ENCODE assay signal across 23 cellular contexts in the genomic region with DNA sequence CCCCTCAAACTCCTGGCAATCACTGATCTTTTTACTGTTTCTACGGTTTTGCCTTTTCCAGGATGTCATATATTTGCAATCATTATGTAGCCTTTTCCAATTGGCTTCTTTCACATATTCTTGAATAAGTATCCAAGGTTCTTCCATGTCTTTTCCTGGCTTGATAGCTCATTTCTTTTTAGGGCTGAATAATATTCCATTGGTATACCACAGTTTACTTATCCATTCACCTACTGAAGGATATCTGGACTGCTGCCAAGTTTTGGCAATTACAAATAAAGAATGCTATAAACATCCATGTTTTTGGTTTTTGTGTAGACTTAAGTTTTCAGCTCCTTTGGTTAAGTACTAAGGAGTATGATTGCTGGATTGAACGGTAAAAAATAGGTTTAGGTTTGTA.
"Had no signal": no experiment of that assay in that cellular context is flagged by ENCODE, and none has a peak within 500 bp of the region (broad histone marks: within the 10 kb centered on the region; RNA-seq: fewer than 3 reads in every experiment).

No MANE protein-coding gene starts in this region.

- H3K9me3 Mint-ChIP-seq: activated naive CD4-positive, alpha-beta T cell treated with anti-CD3 and anti-CD28 coated beads, Interleukin-2, amount 50 U/mL, for 24 hours; dendritic cell treated with granulocyte-macrophage colony-stimulating factor and Interleukin-4, amounts not matched to agents 40 ng/mL and 50 ng/mL, for 4 days; naive thymus-derived CD4-positive, alpha-beta T cell; type B pancreatic cell had no signal

- H3K36me3 ChIP-seq: lower lobe of right lung, vagina had no signal

- H3K27ac ChIP-seq: body of pancreas, heart right ventricle, lower lobe of right lung, thoracic aorta, vagina, WERI-Rb-1 had no signal

- H3K9me3 ChIP-seq: body of pancreas, heart right ventricle, lower lobe of right lung, thoracic aorta, vagina had no signal

- H3K4me3 ChIP-seq: body of pancreas, heart right ventricle, lower lobe of right lung, thoracic aorta, vagina had no signal

- H3K27me3 Mint-ChIP-seq: activated naive CD4-positive, alpha-beta T cell treated with anti-CD3 and anti-CD28 coated beads, Interleukin-2, amount 50 U/mL, for 24 hours; dendritic cell treated with granulocyte-macrophage colony-stimulating factor and Interleukin-4, amounts not matched to agents 40 ng/mL and 50 ng/mL, for 4 days; naive thymus-derived CD4-positive, alpha-beta T cell; type B pancreatic cell had no signal

- H3K4me1 ChIP-seq: lower lobe of right lung had no signal

- H3K27ac Mint-ChIP-seq: activated naive CD4-positive, alpha-beta T cell treated with anti-CD3 and anti-CD28 coated beads, Interleukin-2, amount 50 U/mL, for 24 hours; dendritic cell treated with granulocyte-macrophage colony-stimulating factor and Interleukin-4, amounts not matched to agents 40 ng/mL and 50 ng/mL, for 4 days; type B pancreatic cell had no signal

- FAIRE-seq: kidney, TTC549 had no signal

- H3K4me3 Mint-ChIP-seq: activated naive CD4-positive, alpha-beta T cell treated with anti-CD3 and anti-CD28 coated beads, Interleukin-2, amount 50 U/mL, for 24 hours; dendritic cell treated with granulocyte-macrophage colony-stimulating factor and Interleukin-4, amounts not matched to agents 40 ng/mL and 50 ng/mL, for 4 days; naive thymus-derived CD4-positive, alpha-beta T cell; type B pancreatic cell had no signal

- ATAC-seq: body of pancreas; heart right ventricle; left lobe of liver; lower lobe of right lung; naive thymus-derived CD4-positive, alpha-beta T cell had no signal

- H3K27me3 ChIP-seq: body of pancreas, heart right ventricle, vagina had no signal

- DNase-seq: activated CD4-positive, alpha-beta T cell treated with anti-CD3 and anti-CD28 coated beads for 1 hour; activated CD4-positive, alpha-beta T cell treated with anti-CD3 and anti-CD28 coated beads, Interleukin-2, amount 50 U/mL, for 1 hour; activated gamma-delta T cell treated with Interleukin-2 at 50 U/mL for 16 hours; activated T-cell treated with anti-CD3 and anti-CD28 coated beads, Interleukin-2, amount 50 U/mL, for 1 hour; anterior cingulate cortex; body of pancreas; effector CD4-positive, alpha-beta T cell; foreskin fibroblast; heart right ventricle; kidney; lower lobe of right lung; naive thymus-derived CD4-positive, alpha-beta T cell; stimulated activated CD4-positive, alpha-beta T cell treated with anti-CD3 and anti-CD28 coated beads, Interleukin-2, amount 100 ng/mL, for 48 hours; stimulated activated CD8-positive, alpha-beta memory T cell treated with anti-CD3 and anti-CD28 coated beads, Interleukin-4, amount 100 ng/mL, for 48 hours; stimulated activated naive CD4-positive, alpha-beta T cell treated with Interleukin-2 at 50 U/mL for 16 hours; WERI-Rb-1 had no signal
